Comparison of ENCODE assay signal across 13 cellular contexts in the genomic region with DNA sequence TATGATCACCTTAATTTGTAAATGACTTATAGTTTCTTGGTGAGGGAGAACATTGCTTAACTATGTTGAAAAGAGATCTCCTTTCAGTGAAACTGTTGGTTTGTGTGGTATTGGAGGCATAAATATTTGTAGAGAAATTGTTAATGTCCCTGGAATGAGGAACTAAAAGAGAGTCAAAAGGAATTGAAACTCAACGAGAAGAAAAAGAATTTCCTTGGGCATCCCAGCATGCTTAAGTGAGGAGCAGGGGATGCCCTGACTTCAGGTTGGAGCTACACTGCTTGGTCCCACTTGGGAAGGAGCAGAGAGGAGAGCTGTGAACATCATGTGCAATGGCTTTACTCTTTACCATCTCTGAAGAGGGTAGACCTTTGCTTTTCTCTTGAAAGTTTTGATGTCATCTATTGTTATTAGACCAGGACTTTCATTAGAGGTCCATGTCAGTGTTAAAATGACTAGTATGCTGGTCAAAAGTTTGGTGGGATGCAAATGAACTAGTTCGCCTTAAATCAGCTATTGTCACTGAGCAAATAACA. TPM values are rescaled to one million over a fixed set of nuclear protein-coding genes. Genes with fewer than 3 reads are reported as not detected.
DNase-seq lines count a peak whose midpoint lies in the region; ATAC-seq and TF ChIP-seq lines count a peak whose summit lies in the region.
"Had no signal": no experiment of that assay in that cellular context is flagged by ENCODE, and none has a peak within 500 bp of the region (broad histone marks: within the 10 kb centered on the region; RNA-seq: fewer than 3 reads in every experiment).

No MANE protein-coding gene starts in this region.

- H3K9me3 Mint-ChIP-seq in stimulated activated naive B cell treated with anti-CD40 and anti-IgM and Interleukin-4, amounts not matched to agents 10 μg/mL and 1 μg/mL and 100 μg/mL, for 72 hours: no peaks in the 10 kb centered on the region

- ATAC-seq in stimulated activated naive B cell treated with anti-CD40 and anti-IgM and Interleukin-4, amounts not matched to agents 10 μg/mL and 1 μg/mL and 100 μg/mL, for 72 hours (replicated peaks): peak; percentile 70 to 80
- ATAC-seq in HG03045 (IDR thresholded peaks at IDR 0.05; ENCODE audit: unreplicated experiment) (no peak), omental fat pad (ENCODE audit: low FRiP score) (no peak)
- ATAC-seq: Right ventricle myocardium inferior had no signal

- no peak overlapping the region for H3K27ac Mint-ChIP-seq in stimulated activated naive B cell treated with anti-CD40 and anti-IgM and Interleukin-4, amounts not matched to agents 10 μg/mL and 1 μg/mL and 100 μg/mL, for 72 hours

- in situ Hi-C loops in GM13977 (cut with MboI; ENCODE audit: low pct_unique_long_range_greater_than_20kb, low sequenced_read_pairs, unreplicated experiment): loop anchor here (25.0 kb wide), 1 partner anchor 747 kb away; no protein-coding TSS in a partner anchor

- H3K4me3 Mint-ChIP-seq in stimulated activated naive B cell treated with anti-CD40 and anti-IgM and Interleukin-4, amounts not matched to agents 10 μg/mL and 1 μg/mL and 100 μg/mL, for 72 hours: no peak overlapping the region

- peaks cover 6 to 17% of the 10 kb centered on the region in 2 donors for H3K27me3 Mint-ChIP-seq in stimulated activated naive B cell treated with anti-CD40 and anti-IgM and Interleukin-4, amounts not matched to agents 10 μg/mL and 1 μg/mL and 100 μg/mL, for 72 hours

- TF ChIP-seq CTCF in GM13977 (IDR thresholded peaks at IDR 0.05; ENCODE audit: extremely low read depth, insufficient read depth, missing control alignments) (no peak), omental fat pad (IDR thresholded peaks at IDR 0.05) (no peak)

- no peaks in the 10 kb centered on the region for H3K36me3 Mint-ChIP-seq in stimulated activated naive B cell treated with anti-CD40 and anti-IgM and Interleukin-4, amounts not matched to agents 10 μg/mL and 1 μg/mL and 100 μg/mL, for 72 hours

- intact Hi-C loops in posterior cingulate gyrus (cut with DNase I): no loop called here

- DNase-seq in GM13977 (ENCODE audit: low spot score) (peak; percentile 58), NOMO-1 treated with DMSO at 0.1 percent for 48 hours (lab: John Stamatoyannopoulos, UW; ENCODE audit: unreplicated experiment) (peak; percentile 93), fibroblast of gingiva (ENCODE audit: low read depth) (peak; percentile 66), posterior cingulate gyrus (no peak), activated gamma-delta T cell treated with Interleukin-2 at 50 U/mL for 16 hours (no peak), omental fat pad (ENCODE audit: low spot score) (no peak)
- DNase-seq in stimulated activated naive B cell treated with anti-CD40 and anti-IgM and Interleukin-4, amounts not matched to agents 10 μg/mL and 1 μg/mL and 100 μg/mL, for 72 hours: peak; percentile 6
- DNase-seq: NCI-H187 treated with DMSO at 0.1 percent for 48 hours had no signal

- H3K4me1 Mint-ChIP-seq in stimulated activated naive B cell treated with anti-CD40 and anti-IgM and Interleukin-4, amounts not matched to agents 10 μg/mL and 1 μg/mL and 100 μg/mL, for 72 hours: peaks cover 12 to 16% of the 10 kb centered on the region in 2 donors

RNA-seq across cellular contexts. Expression of a gene that starts 21.7 kb away (rescaled TPM):
- total RNA-seq in omental fat pad: 1 to 10 TPM in 1 of 4 donors, not detected in 3; 4.3 TPM
- total RNA-seq: activated CD8-positive, alpha-beta memory T cell treated with anti-CD3 and anti-CD28 coated beads for 36 hours; ascending aorta; G401 had no signal

RNA-seq across cellular contexts. Expression of a gene that starts 30.7 kb away (rescaled TPM):
- total RNA-seq in omental fat pad: not detected
- total RNA-seq: activated CD8-positive, alpha-beta memory T cell treated with anti-CD3 and anti-CD28 coated beads for 36 hours; ascending aorta; G401; Right ventricle myocardium inferior had no signal

RNA-seq across cellular contexts. Expression of a gene that starts 48.8 kb away (rescaled TPM):
- total RNA-seq in omental fat pad: not detected
- total RNA-seq: activated CD8-positive, alpha-beta memory T cell treated with anti-CD3 and anti-CD28 coated beads for 36 hours; ascending aorta; G401; Right ventricle myocardium inferior had no signal

RNA-seq across cellular contexts. Expression of a gene that starts 51.0 kb away (rescaled TPM):
- total RNA-seq in omental fat pad: not detected
- total RNA-seq: activated CD8-positive, alpha-beta memory T cell treated with anti-CD3 and anti-CD28 coated beads for 36 hours; ascending aorta; G401; Right ventricle myocardium inferior had no signal

Comparison
In these comparisons a context has a peak if more than half of its experiments do, and no peak if none do; other contexts are left out.
1. DNase-seq: peak in GM13977 (single experiment), NOMO-1 treated with DMSO at 0.1 percent for 48 hours (single experiment), fibroblast of gingiva (single experiment) and stimulated activated naive B cell treated with anti-CD40 and anti-IgM and Interleukin-4, amounts not matched to agents 10 μg/mL and 1 μg/mL and 100 μg/mL, for 72 hours (single experiment); none in posterior cingulate gyrus (0 of 10), activated gamma-delta T cell treated with Interleukin-2 at 50 U/mL for 16 hours (single experiment) and omental fat pad (single experiment).
2. ATAC-seq: peak in stimulated activated naive B cell treated with anti-CD40 and anti-IgM and Interleukin-4, amounts not matched to agents 10 μg/mL and 1 μg/mL and 100 μg/mL, for 72 hours (2 of 2); none in HG03045 (single experiment) and omental fat pad (single experiment).